ENCODE assay signal across 7 cellular contexts in the genomic region with DNA sequence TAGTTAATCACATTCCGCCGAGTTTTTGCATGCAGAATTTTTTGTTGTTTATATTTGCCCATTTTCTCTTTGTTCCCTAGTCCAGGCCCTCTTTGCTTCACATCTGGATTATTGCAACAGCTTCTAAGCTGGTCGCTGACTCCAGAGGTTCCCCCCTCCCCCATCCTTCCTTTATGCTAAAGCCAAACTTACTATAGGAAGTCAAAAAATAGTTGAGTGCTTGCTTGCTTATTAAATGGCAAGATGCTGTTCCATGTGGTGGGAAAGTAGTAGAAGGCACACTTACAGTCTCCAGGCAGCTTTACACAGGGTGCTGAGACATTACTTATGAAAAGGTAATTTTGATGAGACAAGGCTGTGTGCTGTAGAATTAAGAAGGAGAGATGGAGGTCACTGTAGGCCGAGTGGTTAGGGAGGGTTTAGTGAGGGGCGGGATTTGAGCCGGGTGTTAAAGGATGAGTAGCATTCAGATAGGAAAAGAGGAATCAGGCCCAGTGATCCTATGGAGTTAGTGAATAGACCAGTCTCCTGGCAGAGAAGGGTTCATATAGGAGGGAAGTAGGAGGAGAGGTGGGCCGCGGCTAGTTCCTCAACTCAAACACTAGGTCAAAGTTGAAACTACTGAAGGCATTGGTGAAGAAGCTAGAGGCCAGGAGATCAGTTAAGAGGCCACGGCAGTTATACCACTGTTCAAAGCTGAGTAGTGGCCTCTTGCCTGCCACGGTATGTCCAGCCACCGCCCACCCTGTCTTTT. TPM values are rescaled to one million over a fixed set of nuclear protein-coding genes. Genes with fewer than 3 reads are reported as not detected.
DNase-seq lines count a peak whose midpoint lies in the region; ATAC-seq and TF ChIP-seq lines count a peak whose summit lies in the region.

No MANE protein-coding gene starts in this region.

- in situ Hi-C loops in gastrocnemius medialis (cut with MboI; ENCODE audit: low sequenced_read_pairs in 4 of 4): no loop called here

- no peaks in the 10 kb centered on the region for H3K9me3 Mint-ChIP-seq in HFFc6
- no peaks in the 10 kb centered on the region for H3K9me3 Mint-ChIP-seq in T-helper 2 cell treated with Interferon-gamma antibody and Interleukin-4, amounts not matched to agents 5 μg/mL and 100 μg/mL, for 36 hours

- TF ChIP-seq CTCF in HFFc6 (IDR thresholded peaks at IDR 0.05): no peak
- no peak for TF ChIP-seq CTCF in fibroblast of pulmonary artery (IDR thresholded peaks at IDR 0.05; ENCODE audit: low read length, missing control alignments)
- TF ChIP-seq CTCF in gastrocnemius medialis (IDR thresholded peaks at IDR 0.05 in 4 of 5, conservative IDR thresholded peaks at IDR 0.05 in 1 of 5): no peak

- no peak for TF ChIP-seq POLR2A in gastrocnemius medialis (IDR thresholded peaks at IDR 0.05)

- ATAC-seq in gastrocnemius medialis (no peak), HG03521 (IDR thresholded peaks at IDR 0.05; ENCODE audit: unreplicated experiment) (no peak)

- H3K27me3 ChIP-seq in gastrocnemius medialis: no peaks in the 10 kb centered on the region

- H3K4me1 ChIP-seq in gastrocnemius medialis: peaks cover 54 to 56% of the 10 kb centered on the region in 2 donors

- peak overlapping the region; percentile 95 to 98 (median 97) for H3K27ac ChIP-seq in gastrocnemius medialis

- H3K27me3 Mint-ChIP-seq in HFFc6 (ENCODE audit: insufficient read depth): peaks cover 15% of the 10 kb centered on the region
- peaks cover 18% of the 10 kb centered on the region for H3K27me3 Mint-ChIP-seq in T-helper 2 cell treated with Interferon-gamma antibody and Interleukin-4, amounts not matched to agents 5 μg/mL and 100 μg/mL, for 36 hours (ENCODE audit: low read depth)

- DNase-seq in HFFc6: no peak
- no peak for DNase-seq in T-helper 2 cell treated with Interferon-gamma antibody and Interleukin-4, amounts not matched to agents 5 μg/mL and 100 μg/mL, for 36 hours (ENCODE audit: low spot score)
- peak; percentile 57 for DNase-seq in fibroblast of pulmonary artery (ENCODE audit: low read depth)
- no peak for DNase-seq in gastrocnemius medialis
- no peak for DNase-seq in NCI-H2171 treated with DMSO at 0.1 percent for 48 hours (lab: John Stamatoyannopoulos, UW)
- DNase-seq in amygdala (lab: John Stamatoyannopoulos, UW): no peak

- peaks cover 23% of the 10 kb centered on the region for H3K4me1 Mint-ChIP-seq in HFFc6 (ENCODE audit: low read depth)
- H3K4me1 Mint-ChIP-seq in T-helper 2 cell treated with Interferon-gamma antibody and Interleukin-4, amounts not matched to agents 5 μg/mL and 100 μg/mL, for 36 hours (ENCODE audit: low read depth): peaks cover 22% of the 10 kb centered on the region

- no peaks in the 10 kb centered on the region for H3K36me3 ChIP-seq in gastrocnemius medialis

- peaks cover 10% of the 10 kb centered on the region; the same call in 1 of the 2 replicates for H3K36me3 Mint-ChIP-seq in HFFc6 (ENCODE audit: low read depth)
- H3K36me3 Mint-ChIP-seq in T-helper 2 cell treated with Interferon-gamma antibody and Interleukin-4, amounts not matched to agents 5 μg/mL and 100 μg/mL, for 36 hours (ENCODE audit: low read depth): peaks cover 12% of the 10 kb centered on the region

- no peaks in the 10 kb centered on the region for H3K9me3 ChIP-seq in gastrocnemius medialis

- H3K27ac Mint-ChIP-seq in HFFc6: peak overlapping the region; percentile 41
- H3K27ac Mint-ChIP-seq in T-helper 2 cell treated with Interferon-gamma antibody and Interleukin-4, amounts not matched to agents 5 μg/mL and 100 μg/mL, for 36 hours: peak overlapping the region; percentile 87

- peak overlapping the region; percentile 72 for H3K4me3 ChIP-seq in fibroblast of pulmonary artery (replicated peaks; ENCODE audit: low read depth, low read length)
- peak overlapping the region; percentile 87 to 95 (median 90) for H3K4me3 ChIP-seq in gastrocnemius medialis

- intact Hi-C loops in gastrocnemius medialis (cut with DNase I; ENCODE audit: low total_unique reads): loop anchor here (2.0 to 5.0 kb wide), 2 partner anchors 53 to 55 kb away; a partner anchor contains a TSS

- H3K4me3 Mint-ChIP-seq in HFFc6: peak overlapping the region; percentile 85
- peak overlapping the region; percentile 92 for H3K4me3 Mint-ChIP-seq in T-helper 2 cell treated with Interferon-gamma antibody and Interleukin-4, amounts not matched to agents 5 μg/mL and 100 μg/mL, for 36 hours

RNA-seq across cellular contexts. Expression of a gene that starts 1.4 kb away (rescaled TPM):
- total RNA-seq in HFFc6 (2021; fragmentation: NEBNext Ultra II Directional; extraction: Animal tissue kit (Norgen Biotek cat#: 25700)): 1 to 10 TPM; 3.1 to 4.0 (median 3.7) TPM
- total RNA-seq in gastrocnemius medialis: 1 to 10 TPM; 6.2 to 8.7 (median 6.9) TPM

RNA-seq across cellular contexts. Expression of a gene that starts 52.7 kb away (rescaled TPM):
- total RNA-seq in HFFc6 (2021; fragmentation: NEBNext Ultra II Directional; extraction: Animal tissue kit (Norgen Biotek cat#: 25700)): 1 to 10 TPM in 4 of 6 experiments, under 1 TPM in 2; 0.68 to 1.6 (median 1.1) TPM
- 10 to 100 TPM in 1 of 4 donors, 1 to 10 TPM in 3; 2.2 to 10.3 (median 5.4) TPM for total RNA-seq in gastrocnemius medialis

RNA-seq across cellular contexts. Expression of a gene that starts 57.0 kb away (rescaled TPM):
- total RNA-seq in HFFc6 (2021; fragmentation: NEBNext Ultra II Directional; extraction: Animal tissue kit (Norgen Biotek cat#: 25700)): 10 to 100 TPM in 5 of 6 experiments, 1 to 10 TPM in 1; 9.2 to 15.9 (median 13.6) TPM
- 10 to 100 TPM; 44.9 to 65.2 (median 60.0) TPM for total RNA-seq in gastrocnemius medialis
